24 cellular contexts compared by ENCODE assay signal in the genomic region with DNA sequence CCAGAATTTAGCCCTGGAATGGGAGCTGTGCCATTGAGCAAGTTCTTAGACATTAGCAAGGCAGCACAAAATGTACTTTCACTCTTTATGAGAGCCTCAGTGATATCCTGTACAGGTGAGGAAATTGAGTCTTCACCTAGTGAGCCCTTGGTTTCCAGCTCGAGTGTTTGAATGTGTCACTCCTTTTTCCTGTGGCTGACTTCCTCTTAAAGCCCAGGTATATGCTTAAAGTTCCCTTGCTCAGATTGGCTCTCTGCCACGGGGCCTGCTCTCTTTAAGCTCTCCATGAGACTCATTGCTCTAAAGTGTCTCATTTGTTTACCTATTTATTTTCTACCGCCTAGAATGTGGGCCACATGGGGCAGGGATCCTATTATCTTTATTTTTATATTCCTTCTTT.
DNase-seq lines count a peak whose midpoint lies in the region; ATAC-seq and TF ChIP-seq lines count a peak whose summit lies in the region.
"Had no signal": no experiment of that assay in that cellular context is flagged by ENCODE, and none has a peak within 500 bp of the region (broad histone marks: within the 10 kb centered on the region; RNA-seq: fewer than 3 reads in every experiment).

No MANE protein-coding gene starts in this region.

- H3K27ac ChIP-seq in esophagus squamous epithelium = peak overlapping the region; percentile 38 to 90 (median 73)
- H3K27ac ChIP-seq: C4-2B, epithelial cell of prostate, foreskin keratinocyte, hepatocyte had no signal

- no peak overlapping the region for H3K4me3 ChIP-seq in esophagus squamous epithelium
- H3K4me3 ChIP-seq: hepatocyte, Peyer's patch, smooth muscle cell had no signal

- intact Hi-C loops in esophagus squamous epithelium (cut with DNase I) = no loop called here

- TF ChIP-seq CTCF in esophagus squamous epithelium (IDR thresholded peaks at IDR 0.05) = no peak

- DNase-seq in COR-L47 (lab: John Stamatoyannopoulos, UW) (peak; percentile 24), LoVo (ENCODE audit: low spot score) (peak; percentile 23), NCI-H345 treated with DMSO at 0.1 percent for 48 hours (lab: John Stamatoyannopoulos, UW; ENCODE audit: unreplicated experiment) (peak; percentile 94), esophagus squamous epithelium (lab: John Stamatoyannopoulos, UW) (no peak), ACHN (no peak)
- no peak for DNase-seq in naive thymus-derived CD8-positive, alpha-beta T cell
- DNase-seq: activated CD4-positive, alpha-beta T cell treated with anti-CD3 and anti-CD28 coated beads for 4 hours; activated naive CD4-positive, alpha-beta T cell treated with anti-CD3 and anti-CD28 coated beads, Interleukin-2, amount 50 U/mL, for 16 hours; activated T-cell treated with anti-CD3 and anti-CD28 coated beads, Interleukin-2, amount 50 U/mL, for 72 hours; dermis blood vessel endothelial cell; foreskin keratinocyte; GDM1; H9; mammary epithelial cell; MM.1S; T-helper 17 cell had no signal

- H3K4me1 ChIP-seq in esophagus squamous epithelium = peaks cover 14 to 88% (median 43%) of the 10 kb centered on the region in 3 donors
- H3K4me1 ChIP-seq: foreskin keratinocyte had no signal

- ATAC-seq in GM19328 (IDR thresholded peaks at IDR 0.05; ENCODE audit: unreplicated experiment) (no peak), GM21515 (IDR thresholded peaks at IDR 0.05; ENCODE audit: unreplicated experiment) (no peak)
- ATAC-seq in naive thymus-derived CD8-positive, alpha-beta T cell = no peak
- ATAC-seq: activated T-cell treated with anti-CD3 and anti-CD28 coated beads, Interleukin-2, amount 50 U/mL, for 72 hours; foreskin keratinocyte; stimulated activated memory B cell treated with anti-CD40 and anti-IgM and Interleukin-4, amounts not matched to agents 10 μg/mL and 1 μg/mL and 100 μg/mL, for 72 hours; T-helper 17 cell had no signal

- peaks cover 0 to 7% (median 0%) of the 10 kb centered on the region in 9 donors for H3K9me3 Mint-ChIP-seq in naive thymus-derived CD8-positive, alpha-beta T cell
- H3K9me3 Mint-ChIP-seq: H9; stimulated activated memory B cell treated with anti-CD40 and anti-IgM and Interleukin-4, amounts not matched to agents 10 μg/mL and 1 μg/mL and 100 μg/mL, for 72 hours had no signal

- peaks cover 0 to 5% (median 0%) of the 10 kb centered on the region in 4 donors for H3K4me1 Mint-ChIP-seq in naive thymus-derived CD8-positive, alpha-beta T cell
- H3K4me1 Mint-ChIP-seq: stimulated activated memory B cell treated with anti-CD40 and anti-IgM and Interleukin-4, amounts not matched to agents 10 μg/mL and 1 μg/mL and 100 μg/mL, for 72 hours; T-helper 17 cell had no signal

- no peaks in the 10 kb centered on the region for H3K36me3 ChIP-seq in esophagus squamous epithelium
- H3K36me3 ChIP-seq: Peyer's patch had no signal

- no peaks in the 10 kb centered on the region for H3K27me3 ChIP-seq in esophagus squamous epithelium
- H3K27me3 ChIP-seq: foreskin keratinocyte, hepatocyte, Peyer's patch had no signal

- peaks cover 11 to 61% (median 15%) of the 10 kb centered on the region in 5 donors for H3K27me3 Mint-ChIP-seq in naive thymus-derived CD8-positive, alpha-beta T cell
- H3K27me3 Mint-ChIP-seq: stimulated activated memory B cell treated with anti-CD40 and anti-IgM and Interleukin-4, amounts not matched to agents 10 μg/mL and 1 μg/mL and 100 μg/mL, for 72 hours had no signal

- no peak overlapping the region for H3K27ac Mint-ChIP-seq in naive thymus-derived CD8-positive, alpha-beta T cell
- H3K27ac Mint-ChIP-seq: activated T-cell treated with anti-CD3 and anti-CD28 coated beads, Interleukin-2, amount 50 U/mL, for 72 hours; H9; stimulated activated memory B cell treated with anti-CD40 and anti-IgM and Interleukin-4, amounts not matched to agents 10 μg/mL and 1 μg/mL and 100 μg/mL, for 72 hours; T-helper 17 cell had no signal

- in situ Hi-C loops in ACHN (cut with HindIII; ENCODE audit: low pct_ligation_motif_present, low pct_unique_long_range_greater_than_20kb, low sequenced_read_pairs) = no loop called here

- POLR2A ChIA-PET in naive thymus-derived CD8-positive, alpha-beta T cell (lab: Charles Lee) = no interaction called here

- WGBS in esophagus squamous epithelium, 2 donors = 31 to 40% methylated on average over 3 of the region's 3 CpGs

- no peak for TF ChIP-seq POLR2A in esophagus squamous epithelium (IDR thresholded peaks at IDR 0.05)

- H3K9me3 ChIP-seq in esophagus squamous epithelium = no peaks in the 10 kb centered on the region
- H3K9me3 ChIP-seq: Peyer's patch had no signal

- no peaks in the 10 kb centered on the region for H3K36me3 Mint-ChIP-seq in naive thymus-derived CD8-positive, alpha-beta T cell
- H3K36me3 Mint-ChIP-seq: stimulated activated memory B cell treated with anti-CD40 and anti-IgM and Interleukin-4, amounts not matched to agents 10 μg/mL and 1 μg/mL and 100 μg/mL, for 72 hours had no signal

- no peak overlapping the region for H3K4me3 Mint-ChIP-seq in naive thymus-derived CD8-positive, alpha-beta T cell
- H3K4me3 Mint-ChIP-seq: activated T-cell treated with anti-CD3 and anti-CD28 coated beads, Interleukin-2, amount 50 U/mL, for 72 hours; H9; stimulated activated memory B cell treated with anti-CD40 and anti-IgM and Interleukin-4, amounts not matched to agents 10 μg/mL and 1 μg/mL and 100 μg/mL, for 72 hours; T-helper 17 cell had no signal

Comparison
In these comparisons a context has a peak if more than half of its experiments do, and no peak if none do; other contexts are left out.
1. DNase-seq: peak in COR-L47 (single experiment), LoVo (single experiment) and NCI-H345 treated with DMSO at 0.1 percent for 48 hours (single experiment); none in esophagus squamous epithelium (single experiment), ACHN (single experiment) and naive thymus-derived CD8-positive, alpha-beta T cell (0 of 10).